Comparison of ENCODE assay signal across 12 cellular contexts in the genomic region with DNA sequence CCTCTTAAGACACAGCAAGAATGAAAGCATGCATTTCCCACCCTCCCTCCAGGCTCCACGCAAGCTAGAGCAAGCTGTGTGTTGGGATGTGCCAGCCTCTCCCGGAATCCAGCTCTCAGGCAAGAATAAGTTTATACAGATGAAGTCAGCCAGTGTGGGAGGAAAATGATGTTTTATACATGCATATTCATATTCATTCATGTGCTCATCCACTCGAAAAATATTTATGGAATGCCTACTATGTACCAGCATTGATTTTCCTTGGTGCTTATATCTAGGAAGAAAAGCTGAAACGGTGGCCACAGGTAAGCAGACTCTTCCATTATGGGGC.
DNase-seq lines count a peak whose midpoint lies in the region; ATAC-seq, FAIRE-seq and TF ChIP-seq lines count a peak whose summit lies in the region.
"Had no signal": no experiment of that assay in that cellular context is flagged by ENCODE, and none has a peak within 500 bp of the region (broad histone marks: within the 10 kb centered on the region; RNA-seq: fewer than 3 reads in every experiment).

No MANE protein-coding gene starts in this region.

- intact Hi-C loops in psoas muscle (cut with DNase I), result no loop called here

- H4K5ac ChIP-seq in H1 (ENCODE audit: insufficient read length, low read depth, low read length), result no peak overlapping the region

- H3K27ac ChIP-seq in GM23338 (ENCODE audit: low read depth) (no peak overlapping the region), H1 (ENCODE audit: low read depth, low read length) (no peak overlapping the region), psoas muscle (peak overlapping the region; percentile 36)
- H3K27ac ChIP-seq: BLaER1, RWPE1 had no signal

- H3K4me2 ChIP-seq in GM23338, result no peak overlapping the region
- no peak overlapping the region for H3K4me2 ChIP-seq in H1 (ENCODE audit: insufficient read depth in 1 of 2, low read depth in 2 of 2, low read length in 2 of 2)
- H3K4me2 ChIP-seq: BLaER1 had no signal

- no peaks in the 10 kb centered on the region for H3K79me1 ChIP-seq in H1 (ENCODE audit: low read depth, low read length)

- no peak for FAIRE-seq in H1 (lab: Jason Lieb, UNC)

- H2BK120ac ChIP-seq in H1 (replicated peaks; ENCODE audit: low read depth, low read length), result no peak overlapping the region

- no peak overlapping the region for H2BK20ac ChIP-seq in H1 (ENCODE audit: low read length)

- DNase-seq in GM23338 (ENCODE audit: low spot score), result no peak
- no peak for DNase-seq in T-helper 17 cell
- DNase-seq in H1 (ENCODE audit: low read depth in 1 of 2, low spot score in 2 of 2), result no peak
- DNase-seq in psoas muscle, result no peak
- DNase-seq: NCI-H1436 treated with DMSO at 0.1 percent for 48 hours, NCI-H2081, NCI-H526 had no signal

- H2BK15ac ChIP-seq in H1 (ENCODE audit: low read length), result peak overlapping the region; percentile 36; the same call in 1 of the 2 replicates

- H3K9me3 Mint-ChIP-seq in GM23338, result peaks cover 6% of the 10 kb centered on the region; the same call in 1 of the 3 replicates

- WGBS in H1 (ENCODE audit: extremely low coverage in 1 of 2, insufficient coverage in 1 of 2, insufficient read length in 1 of 2, insufficient replicate concordance in 2 of 2, low coverage in 1 of 2, low lambda C conversion rate in 2 of 2, missing lambda C conversion rate in 1 of 2), 2 experiments, result 88% methylated on average over 4 of the region's 4 CpGs; no CpG with 5 or more reads in 1 of the 2 experiments
- 69 to 82% (median 76%) methylated on average over 4 of the region's 4 CpGs for WGBS in psoas muscle, 3 donors

- H3F3A ChIP-seq in GM23338 (replicated peaks; ENCODE audit: low read depth), result peaks cover 4% of the 10 kb centered on the region; the same call in 1 of the 2 replicates

- H2BK12ac ChIP-seq in H1 (ENCODE audit: low read depth, low read length), result 0 out of 2 replicates have a peak overlapping the region, but pooled peaks have one; percentile 52

- CTCF ChIA-PET in H1 (lab: Charles Lee; ENCODE audit: partially characterized antibody), result interaction anchor here (0.6 to 5.6 kb wide), 11 partner anchors 11 to 369 kb away, joined by 3 to 46 read pairs (median 3); no protein-coding TSS in a partner anchor

- no peak for TF ChIP-seq POLR2A in H1 (IDR thresholded peaks at IDR 0.05; ENCODE audit: control extremely low read depth in 1 of 2, low read depth in 2 of 2, low read length in 2 of 2)

- H3K18ac ChIP-seq in H1 (ENCODE audit: extremely low read depth, low read length), result no peak overlapping the region

- H3K27ac Mint-ChIP-seq in GM23338, result no peak overlapping the region
- H3K27ac Mint-ChIP-seq in T-helper 17 cell, result peak overlapping the region; percentile 54

- H3K9me3 ChIP-seq in T-helper 17 cell (ENCODE audit: control insufficient read depth, low read length, poor library complexity, severe bottlenecking) (no peaks in the 10 kb centered on the region), H1 (ENCODE audit: insufficient read depth in 2 of 2, low read depth in 1 of 2, low read length in 1 of 2) (no peaks in the 10 kb centered on the region), psoas muscle (peaks cover 7% of the 10 kb centered on the region)

- H2AFZ ChIP-seq in GM23338 (0 out of 2 replicates have a peak overlapping the region, but pooled peaks have one; percentile 64), H1 (ENCODE audit: low read length) (no peak overlapping the region)

- H4K20me1 ChIP-seq in GM23338 (replicated peaks; ENCODE audit: insufficient read depth) (no peaks in the 10 kb centered on the region), H1 (replicated peaks in 1 of 2; ENCODE audit: control insufficient read depth in 1 of 2, insufficient read depth in 2 of 2, low read length in 2 of 2) (no peaks in the 10 kb centered on the region)
- H4K20me1 ChIP-seq: BLaER1 had no signal

- H3K4me3 ChIP-seq in GM23338 (no peak overlapping the region), H1 (ENCODE audit: extremely low read depth in 1 of 4, insufficient read depth in 2 of 4, low read depth in 3 of 4, low read length in 4 of 4) (no peak overlapping the region), psoas muscle (no peak overlapping the region)
- H3K4me3 ChIP-seq: BLaER1 had no signal

- no peak overlapping the region for H3K4ac ChIP-seq in H1 (replicated peaks; ENCODE audit: insufficient read length, low read depth, low read length)

- no peak overlapping the region for H4K8ac ChIP-seq in H1 (ENCODE audit: extremely low read depth, insufficient read depth, low read length)

- no peak overlapping the region for H3K9ac ChIP-seq in H1 (replicated peaks in 1 of 4; ENCODE audit: extremely low read depth in 1 of 4, low read depth in 3 of 4, low read length in 3 of 4)
- H3K9ac ChIP-seq: BLaER1 had no signal

- TF ChIP-seq CTCF in GM23338 (conservative IDR thresholded peaks at IDR 0.05; ENCODE audit: low read depth in 2 of 2) (no peak), H1 (IDR thresholded peaks at IDR 0.05; ENCODE audit: control extremely low read depth in 1 of 3, insufficient read depth in 1 of 3, low read depth in 1 of 3, low read length in 3 of 3) (no peak), psoas muscle (IDR thresholded peaks at IDR 0.05) (no peak)

- no peak for TF ChIP-seq EP300 in H1 (IDR thresholded peaks at IDR 0.05; ENCODE audit: borderline replicate concordance in 1 of 2, low read depth in 2 of 2, low read length in 2 of 2)

- ATAC-seq in GM23338 (no peak), T-helper 17 cell (no peak), psoas muscle (no peak), GM18909 (IDR thresholded peaks at IDR 0.05; ENCODE audit: poor library complexity, unreplicated experiment) (no peak), HG03135 (IDR thresholded peaks at IDR 0.05; ENCODE audit: unreplicated experiment) (no peak), HG02970 (IDR thresholded peaks at IDR 0.05; ENCODE audit: low FRiP score, unreplicated experiment) (no peak)

- no peaks in the 10 kb centered on the region for H3K36me3 ChIP-seq in GM23338 (ENCODE audit: insufficient read depth)
- no peaks in the 10 kb centered on the region for H3K36me3 ChIP-seq in H1 (ENCODE audit: control insufficient read depth in 2 of 4, insufficient read depth in 4 of 4, low read length in 3 of 4)
- no peaks in the 10 kb centered on the region for H3K36me3 ChIP-seq in psoas muscle (ENCODE audit: insufficient read depth in 1 of 2, low read depth in 1 of 2)

- no peak overlapping the region for H2AK5ac ChIP-seq in H1 (ENCODE audit: low read depth, low read length)

- no peaks in the 10 kb centered on the region for H3K23me2 ChIP-seq in H1 (ENCODE audit: low read depth, low read length)

- TF ChIP-seq RAD21 in H1 (IDR thresholded peaks at IDR 0.05 in 1 of 2, conservative IDR thresholded peaks at IDR 0.05 in 1 of 2; ENCODE audit: low read depth in 2 of 2, low read length in 2 of 2), result no peak

- H3K27me3 Mint-ChIP-seq in GM23338 (ENCODE audit: insufficient read depth, low read depth, poor library complexity) (peaks cover 8% of the 10 kb centered on the region), T-helper 17 cell (no peaks in the 10 kb centered on the region)

- H3K79me2 ChIP-seq in GM23338 (replicated peaks; ENCODE audit: insufficient read depth) (no peaks in the 10 kb centered on the region), H1 (ENCODE audit: control insufficient read depth in 1 of 2, insufficient read depth in 2 of 2, low read length in 2 of 2) (no peaks in the 10 kb centered on the region)

- H4K91ac ChIP-seq in H1 (replicated peaks; ENCODE audit: insufficient read length, low read length), result no peak overlapping the region

- H3K4me3 Mint-ChIP-seq in GM23338 (no peak overlapping the region), T-helper 17 cell (no peak overlapping the region)

- no peak overlapping the region for H3K23ac ChIP-seq in H1 (ENCODE audit: insufficient read length)

- no peaks in the 10 kb centered on the region; the same call in 2 of the 3 replicates for H3K36me3 Mint-ChIP-seq in GM23338 (ENCODE audit: low read depth)
- peaks cover 9% of the 10 kb centered on the region for H3K36me3 Mint-ChIP-seq in T-helper 17 cell (ENCODE audit: low read depth)

- H3K4me1 ChIP-seq in GM23338 (ENCODE audit: insufficient read depth) (peaks cover 15% of the 10 kb centered on the region), H1 (replicated peaks in 1 of 4; ENCODE audit: control insufficient read depth in 3 of 4, insufficient read depth in 4 of 4, low read length in 3 of 4) (peaks cover 0 to 4% (median 1%) of the 10 kb centered on the region in 4 experiments; a peak in 5 of 7 replicates), psoas muscle (peaks cover 27% of the 10 kb centered on the region)

- H2BK5ac ChIP-seq in H1 (ENCODE audit: low read depth, low read length), result no peak overlapping the region; the same call in 1 of the 2 replicates

- H3K56ac ChIP-seq in H1 (replicated peaks; ENCODE audit: insufficient read length, low read depth, low read length), result no peak overlapping the region

- no peak overlapping the region for H3K14ac ChIP-seq in H1 (ENCODE audit: insufficient read length)

- POLR2A ChIA-PET in H1 (lab: Charles Lee; ENCODE audit: partially characterized antibody), result interaction anchor here (0.6 to 0.8 kb wide), 2 partner anchors 50 to 144 kb away, joined by 3 read pairs; no protein-coding TSS in a partner anchor

- H3K9me2 ChIP-seq in GM23338 (ENCODE audit: insufficient read depth), result peaks cover 3% of the 10 kb centered on the region

- H3K4me1 Mint-ChIP-seq in GM23338 (peaks cover 41% of the 10 kb centered on the region), T-helper 17 cell (peaks cover 4% of the 10 kb centered on the region)

- H3K27me3 ChIP-seq in GM23338 (ENCODE audit: insufficient read depth) (no peaks in the 10 kb centered on the region), H1 (replicated peaks in 1 of 4; ENCODE audit: control insufficient read depth in 3 of 4, extremely low read depth in 1 of 4, insufficient read depth in 3 of 4, low read length in 3 of 4) (no peaks in the 10 kb centered on the region; a peak in 1 of 7 replicates), psoas muscle (ENCODE audit: insufficient read depth in 3 of 3, low read length in 2 of 3) (no peaks in the 10 kb centered on the region)
- H3K27me3 ChIP-seq: BLaER1 had no signal

TF ChIP-seq in GM23338, 12 proteins besides CTCF, POLR2A, EP300 and RAD21 (continues in another document):
- TF ChIP-seq POLR2AphosphoS5 (IDR thresholded peaks at IDR 0.05; ENCODE audit: low read depth) (no peak), EZH2phosphoT487 (IDR thresholded peaks at IDR 0.05; ENCODE audit: unreplicated experiment) (no peak)

TF ChIP-seq in H1, 55 proteins besides CTCF, POLR2A, EP300 and RAD21:
- TF ChIP-seq ASH2L (IDR thresholded peaks at IDR 0.05; ENCODE audit: low read length), result no peak
- TF ChIP-seq, protein P1, sequence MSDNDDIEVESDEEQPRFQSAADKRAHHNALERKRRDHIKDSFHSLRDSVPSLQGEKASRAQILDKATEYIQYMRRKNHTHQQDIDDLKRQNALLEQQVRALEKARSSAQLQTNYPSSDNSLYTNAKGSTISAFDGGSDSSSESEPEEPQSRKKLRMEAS (IDR thresholded peaks at IDR 0.05), result no peak
- TF ChIP-seq RBBP5 (IDR thresholded peaks at IDR 0.05; ENCODE audit: borderline replicate concordance, low read depth, low read length), result no peak
